Comparison of ENCODE assay signal across 8 cellular contexts in the genomic region with DNA sequence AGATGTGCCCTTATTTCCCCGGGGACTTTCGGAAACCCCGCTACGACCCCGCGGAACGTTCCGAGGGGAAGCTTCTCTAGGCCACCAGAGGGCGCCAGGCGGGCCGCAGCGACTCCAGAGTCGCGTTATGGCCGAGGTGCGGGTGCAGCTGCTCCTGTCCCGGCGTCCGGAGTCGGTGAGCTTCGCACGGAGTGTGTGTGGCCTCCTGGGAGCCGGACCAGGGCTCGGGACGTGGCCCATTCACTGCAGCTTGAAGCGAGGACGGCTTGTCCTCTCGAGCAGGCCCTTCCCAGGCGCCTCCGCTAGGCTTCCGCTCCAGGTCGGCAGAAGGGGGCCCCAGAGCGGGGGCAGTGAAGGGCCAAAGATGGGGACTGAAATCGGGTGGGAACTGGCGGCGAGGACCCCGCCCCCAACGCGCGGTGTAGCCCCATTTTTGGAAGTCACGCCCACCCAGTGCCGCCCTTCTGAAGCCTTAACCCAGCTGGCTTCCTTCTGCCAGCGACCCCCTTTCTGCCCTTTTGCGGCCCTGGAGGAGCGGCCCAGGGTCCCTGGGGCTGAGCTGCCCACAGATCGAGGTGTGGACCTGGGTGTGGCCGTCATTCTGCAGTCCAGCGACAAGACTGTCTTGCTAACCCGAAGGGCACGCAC. TPM values are rescaled to one million over a fixed set of nuclear protein-coding genes. Genes with fewer than 3 reads are reported as not detected.
DNase-seq lines count a peak whose midpoint lies in the region; ATAC-seq and TF ChIP-seq lines count a peak whose summit lies in the region.

A gene with protein sequence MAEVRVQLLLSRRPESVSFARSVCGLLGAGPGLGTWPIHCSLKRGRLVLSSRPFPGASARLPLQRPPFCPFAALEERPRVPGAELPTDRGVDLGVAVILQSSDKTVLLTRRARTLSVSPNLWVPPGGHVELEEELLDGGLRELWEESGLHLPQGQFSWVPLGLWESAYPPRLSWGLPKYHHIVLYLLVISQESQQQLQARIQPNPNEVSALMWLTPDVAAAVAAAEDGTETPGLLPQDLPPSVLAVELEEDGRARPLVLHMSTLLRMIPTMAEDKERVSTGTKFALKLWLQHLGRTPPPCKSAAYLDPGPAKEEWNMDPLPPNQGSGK (plus strand): TSS at position 117 of the 648 bp plus-strand sequence. CDS start 11 bp downstream, at position 128.

- TF ChIP-seq CTCF in Calu3 (IDR thresholded peaks at IDR 0.05; ENCODE audit: unreplicated experiment) (peak; percentile 92), Peyer's patch (IDR thresholded peaks at IDR 0.05) (peak; percentile 71 to 96 (median 83)), fibroblast of the aortic adventitia (IDR thresholded peaks at IDR 0.05; ENCODE audit: insufficient read depth, low read length) (peak; percentile 87), neural crest cell (conservative IDR thresholded peaks at IDR 0.05) (peak; percentile 99)

- H3K4me3 ChIP-seq in HUES6 (ENCODE audit: low read depth, low read length) (peak within 1 kb of the TSS; percentile 73), Peyer's patch (peak within 1 kb of the TSS; percentile 48 to 82 (median 58)), fibroblast of the aortic adventitia (ENCODE audit: low read depth, low read length) (peak within 1 kb of the TSS; percentile 69), stomach smooth muscle (ENCODE audit: low read length in 2 of 2) (peak within 1 kb of the TSS; percentile 81 to 82)

- TSS peak; percentile 12 for BruUV-seq in Calu3 (replicated peaks; lab: Mats Ljungman, UMichigan)

- no peaks in the 10 kb centered on the region for H3K9me3 Mint-ChIP-seq in Calu3 (ENCODE audit: low read depth, unreplicated experiment)
- H3K9me3 Mint-ChIP-seq in activated T-helper 1 cell treated with anti-CD3 and anti-CD28 coated beads, Interleukin-12 subunit alpha, Interleukin-12 subunit beta, Interleukin-2, Interleukin-4 antibody, amounts not matched to agents 30 ng/mL and 10 ng/mL and 1 ng/mL, durations not matched to agents 14 hours and 24 hours and 36 hours: no peaks in the 10 kb centered on the region
- H3K9me3 Mint-ChIP-seq in neural crest cell: no peaks in the 10 kb centered on the region

- H3K36me3 Mint-ChIP-seq in Calu3 (ENCODE audit: insufficient read depth, unreplicated experiment) (peaks cover 13% of the 10 kb centered on the region), neural crest cell (ENCODE audit: low read depth) (peaks cover 9% of the 10 kb centered on the region)
- H3K36me3 Mint-ChIP-seq in activated T-helper 1 cell treated with anti-CD3 and anti-CD28 coated beads, Interleukin-12 subunit alpha, Interleukin-12 subunit beta, Interleukin-2, Interleukin-4 antibody, amounts not matched to agents 30 ng/mL and 10 ng/mL and 1 ng/mL, durations not matched to agents 14 hours and 24 hours and 36 hours (ENCODE audit: low read depth): peaks cover 26% of the 10 kb centered on the region

- H3K27me3 Mint-ChIP-seq in Calu3 (ENCODE audit: unreplicated experiment) (no peaks in the 10 kb centered on the region), neural crest cell (ENCODE audit: low read depth) (no peaks in the 10 kb centered on the region)
- H3K27me3 Mint-ChIP-seq in activated T-helper 1 cell treated with anti-CD3 and anti-CD28 coated beads, Interleukin-12 subunit alpha, Interleukin-12 subunit beta, Interleukin-2, Interleukin-4 antibody, amounts not matched to agents 30 ng/mL and 10 ng/mL and 1 ng/mL, durations not matched to agents 14 hours and 24 hours and 36 hours (ENCODE audit: insufficient read depth): no peaks in the 10 kb centered on the region

- H3K27me3 ChIP-seq in HUES6 (ENCODE audit: control insufficient read depth, insufficient read depth, low read length) (no peaks in the 10 kb centered on the region), Peyer's patch (no peaks in the 10 kb centered on the region), stomach smooth muscle (ENCODE audit: control insufficient read depth in 1 of 2, insufficient read depth in 2 of 2, low read length in 2 of 2) (no peaks in the 10 kb centered on the region)

- ATAC-seq in GM19467 (IDR thresholded peaks at IDR 0.05; ENCODE audit: unreplicated experiment): peak; percentile 51

- H3K4me3 Mint-ChIP-seq in Calu3 (ENCODE audit: low read depth, unreplicated experiment) (no peak within 1 kb of the TSS), neural crest cell (no peak within 1 kb of the TSS)
- peak within 1 kb of the TSS; percentile 9 for H3K4me3 Mint-ChIP-seq in activated T-helper 1 cell treated with anti-CD3 and anti-CD28 coated beads, Interleukin-12 subunit alpha, Interleukin-12 subunit beta, Interleukin-2, Interleukin-4 antibody, amounts not matched to agents 30 ng/mL and 10 ng/mL and 1 ng/mL, durations not matched to agents 14 hours and 24 hours and 36 hours

- peaks cover 10% of the 10 kb centered on the region for H3K4me1 Mint-ChIP-seq in Calu3 (ENCODE audit: low read depth, unreplicated experiment)
- H3K4me1 Mint-ChIP-seq in activated T-helper 1 cell treated with anti-CD3 and anti-CD28 coated beads, Interleukin-12 subunit alpha, Interleukin-12 subunit beta, Interleukin-2, Interleukin-4 antibody, amounts not matched to agents 30 ng/mL and 10 ng/mL and 1 ng/mL, durations not matched to agents 14 hours and 24 hours and 36 hours (ENCODE audit: low read depth): peaks cover 6% of the 10 kb centered on the region
- H3K4me1 Mint-ChIP-seq in neural crest cell: peaks cover 5% of the 10 kb centered on the region

- H3K9ac ChIP-seq in HUES6 (ENCODE audit: low read length): peak within 1 kb of the TSS; percentile 71
- H3K9ac ChIP-seq in stomach smooth muscle (ENCODE audit: low read length in 2 of 2): peak within 1 kb of the TSS; percentile 70 to 80

- TF ChIP-seq POLR2A in Peyer's patch (IDR thresholded peaks at IDR 0.05): no peak

- intact Hi-C loops in Calu3 (cut with micrococcal nuclease; ENCODE audit: unreplicated experiment): loop anchor here (1.0 to 2.0 kb wide), 3 partner anchors 46 to 165 kb away; a partner anchor contains a TSS
- intact Hi-C loops in activated T-helper 1 cell treated with anti-CD3 and anti-CD28 coated beads, Interleukin-12 subunit alpha, Interleukin-12 subunit beta, Interleukin-2, Interleukin-4 antibody, amounts not matched to agents 30 ng/mL and 10 ng/mL and 1 ng/mL, durations not matched to agents 14 hours and 24 hours and 36 hours (cut with micrococcal nuclease): loop anchor here (1.0 to 2.0 kb wide), 5 partner anchors 25 to 168 kb away; a partner anchor contains a TSS

- DNase-seq in Calu3 (peak; percentile 87), Peyer's patch (peak; percentile 70 to 91 (median 84)), fibroblast of the aortic adventitia (ENCODE audit: low read depth) (peak; percentile 70), neural crest cell (ENCODE audit: low read depth, low spot score) (peak; percentile 77)
- DNase-seq in activated T-helper 1 cell treated with anti-CD3 and anti-CD28 coated beads, Interleukin-12 subunit alpha, Interleukin-12 subunit beta, Interleukin-2, Interleukin-4 antibody, amounts not matched to agents 30 ng/mL and 10 ng/mL and 1 ng/mL, durations not matched to agents 14 hours and 24 hours and 36 hours (ENCODE audit: low spot score): peak; percentile 62

- CTCF ChIA-PET in Calu3 (lab: Charles Lee): interaction anchor here (0.6 to 3.2 kb wide), 27 partner anchors 13 to 206 kb away, joined by 3 to 51 read pairs (median 4); a partner anchor contains a TSS

- H3K27ac Mint-ChIP-seq in Calu3 (ENCODE audit: unreplicated experiment): no peak within 1 kb of the TSS
- peak within 1 kb of the TSS; percentile 67 for H3K27ac Mint-ChIP-seq in activated T-helper 1 cell treated with anti-CD3 and anti-CD28 coated beads, Interleukin-12 subunit alpha, Interleukin-12 subunit beta, Interleukin-2, Interleukin-4 antibody, amounts not matched to agents 30 ng/mL and 10 ng/mL and 1 ng/mL, durations not matched to agents 14 hours and 24 hours and 36 hours
- H3K27ac Mint-ChIP-seq in neural crest cell (ENCODE audit: unreplicated experiment): peak within 1 kb of the TSS; percentile 79

- H3K36me3 ChIP-seq in HUES6 (ENCODE audit: control insufficient read depth, insufficient read depth, low read length) (peaks cover 56% of the 10 kb centered on the region), Peyer's patch (peaks cover 0 to 50% (median 0%) of the 10 kb centered on the region in 3 donors), stomach smooth muscle (ENCODE audit: control insufficient read depth in 2 of 2, insufficient read depth in 2 of 2, low read length in 2 of 2) (peaks cover 27 to 43% of the 10 kb centered on the region in 2 donors)

- H3K27ac ChIP-seq in HUES6 (ENCODE audit: low read depth, low read length): no peak within 1 kb of the TSS
- peak within 1 kb of the TSS; percentile 57 to 82 (median 72) for H3K27ac ChIP-seq in Peyer's patch
- peak within 1 kb of the TSS; percentile 60 for H3K27ac ChIP-seq in stomach smooth muscle (ENCODE audit: low read length)

- H3K9me3 ChIP-seq in HUES6 (ENCODE audit: control insufficient read depth, insufficient read depth, low read depth, low read length) (no peaks in the 10 kb centered on the region), Peyer's patch (no peaks in the 10 kb centered on the region), stomach smooth muscle (ENCODE audit: control insufficient read depth in 2 of 2, low read length in 2 of 2) (no peaks in the 10 kb centered on the region)

- peaks cover 8% of the 10 kb centered on the region for H3K4me1 ChIP-seq in HUES6 (ENCODE audit: control insufficient read depth, insufficient read depth, low read length)
- peaks cover 0 to 15% (median 9%) of the 10 kb centered on the region in 4 donors for H3K4me1 ChIP-seq in Peyer's patch
- H3K4me1 ChIP-seq in stomach smooth muscle (ENCODE audit: control insufficient read depth, insufficient read depth, low read length): peaks cover 12% of the 10 kb centered on the region

RNA-seq across cellular contexts. Expression of the gene that starts here (rescaled TPM):
- total RNA-seq in Calu3 (2022) (2.8 and 4.0 TPM in 2 replicates), Peyer's patch (1 to 10 TPM in 3 of 4 donors, not detected in 1; 1.9 to 2.3 (median 2.0) TPM), fibroblast of the aortic adventitia (ENCODE audit: low replicate concordance) (5.2 and 8.3 TPM in 2 replicates), neural crest cell (4.5 TPM in 2 replicates)
- 3.0 TPM in 2 replicates for total RNA-seq in activated T-helper 1 cell treated with anti-CD3 and anti-CD28 coated beads, Interleukin-12 subunit alpha, Interleukin-12 subunit beta, Interleukin-2, Interleukin-4 antibody, amounts not matched to agents 30 ng/mL and 10 ng/mL and 1 ng/mL, durations not matched to agents 14 hours and 24 hours and 36 hours
